Comparison of ENCODE assay signal across 15 cellular contexts in genomic region chr6:84182001-84182400, GRCh38. TPM values are rescaled to one million over a fixed set of nuclear protein-coding genes. Genes with fewer than 3 reads are reported as not detected.
DNase-seq lines count a peak whose midpoint lies in the region; ATAC-seq and TF ChIP-seq lines count a peak whose summit lies in the region.
"Had no signal": no experiment of that assay in that cellular context is flagged by ENCODE, and none has a peak within 500 bp of the region (broad histone marks: within the 10 kb centered on the region; RNA-seq: fewer than 3 reads in every experiment).

No MANE protein-coding gene starts in this region.

- ATAC-seq in GM18511 (IDR thresholded peaks at IDR 0.05; ENCODE audit: unreplicated experiment), result no peak
- ATAC-seq: CD8-positive, alpha-beta T cell; GM23338; HCT116 had no signal

- no peaks in the 10 kb centered on the region for H3K79me2 ChIP-seq in smooth muscle cell (ENCODE audit: low read depth)

- no peaks in the 10 kb centered on the region for H4K20me1 ChIP-seq in smooth muscle cell (ENCODE audit: low read depth)

- H3K36me3 ChIP-seq in spleen (peaks cover 0 to 43% (median 9%) of the 10 kb centered on the region in 6 donors), smooth muscle cell (ENCODE audit: low read depth) (peaks cover 5% of the 10 kb centered on the region)

- H3K27ac ChIP-seq in spleen (no peak overlapping the region), smooth muscle cell (ENCODE audit: low read depth) (no peak overlapping the region)
- H3K27ac ChIP-seq: C4-2B had no signal

- no peaks in the 10 kb centered on the region for H3F3A ChIP-seq in smooth muscle cell (ENCODE audit: low read depth)

- no peak for TF ChIP-seq CTCF in spleen (IDR thresholded peaks at IDR 0.05 in 8 of 11, conservative IDR thresholded peaks at IDR 0.05 in 3 of 11)
- no peak for TF ChIP-seq CTCF in smooth muscle cell (IDR thresholded peaks at IDR 0.05; ENCODE audit: borderline replicate concordance, insufficient read depth, poor library complexity, severe bottlenecking)

- H3K4me1 ChIP-seq in spleen, result no peaks in the 10 kb centered on the region
- no peaks in the 10 kb centered on the region for H3K4me1 ChIP-seq in smooth muscle cell (ENCODE audit: low read depth)
- H3K4me1 ChIP-seq: Caco-2 had no signal

- no peaks in the 10 kb centered on the region for H3K9me3 ChIP-seq in spleen
- H3K9me3 ChIP-seq in smooth muscle cell (replicated peaks; ENCODE audit: low read depth), result no peaks in the 10 kb centered on the region
- H3K9me3 ChIP-seq: Caco-2 had no signal

- H3K4me2 ChIP-seq in smooth muscle cell, result no peak overlapping the region
- H3K4me2 ChIP-seq: GM23338 had no signal

- DNase-seq in dermis microvascular lymphatic vessel endothelial cell (ENCODE audit: low read depth in 2 of 2) (peak; percentile 15 to 67), glomerular endothelial cell (ENCODE audit: extremely low read depth, low read depth, low spot score) (peak; percentile 12), pulmonary artery endothelial cell (ENCODE audit: low read depth, low spot score) (peak; percentile 19), spleen (no peak), smooth muscle cell (lab: John Stamatoyannopoulos, UW; ENCODE audit: unreplicated experiment) (no peak)
- DNase-seq: Caco-2; CD4-positive, CD25-positive, alpha-beta regulatory T cell; CD8-positive, alpha-beta T cell; DMS153; DND-41; H9 had no signal

- intact Hi-C loops in spleen (cut with DNase I; ENCODE audit: low total_unique reads), result no loop called here

- TF ChIP-seq POLR2A in spleen (IDR thresholded peaks at IDR 0.05), result no peak

- H3K4me3 ChIP-seq in spleen, result no peak overlapping the region
- no peak overlapping the region for H3K4me3 ChIP-seq in smooth muscle cell
- H3K4me3 ChIP-seq: GM23338 had no signal

- H2AFZ ChIP-seq in smooth muscle cell (ENCODE audit: low read depth), result no peak overlapping the region
- H2AFZ ChIP-seq: GM23338 had no signal

- WGBS in spleen, 5 donors, result 70 to 91% (median 78%) methylated on average over 1 of the region's 1 CpG
- 100% methylated on average over 1 of the region's 1 CpG for WGBS in smooth muscle cell (ENCODE audit: low lambda C conversion rate)

- H3K9ac ChIP-seq in smooth muscle cell (ENCODE audit: low read depth), result no peak overlapping the region

- H3K27me3 ChIP-seq in spleen (replicated peaks in 1 of 7) (no peaks in the 10 kb centered on the region), smooth muscle cell (ENCODE audit: low read depth) (no peaks in the 10 kb centered on the region)

RNA-seq across cellular contexts. Expression of gene CEP162, which starts 45.4 kb away (rescaled TPM):
- total RNA-seq in dermis microvascular lymphatic vessel endothelial cell (2.9 and 3.6 TPM in 2 replicates), glomerular endothelial cell (4.9 and 5.7 TPM in 2 replicates), pulmonary artery endothelial cell (4.4 and 8.7 TPM in 2 replicates), spleen (10 to 100 TPM in 5 of 7 donors, 1 to 10 TPM in 2; 6.5 to 22.8 (median 13.2) TPM), smooth muscle cell (8.0 and 11.1 TPM in 2 replicates)
- polyA plus RNA-seq in spleen (1 to 10 TPM; 5.1 to 7.3 (median 5.8) TPM), smooth muscle cell (4.1 and 5.7 TPM in 2 replicates)

Comparison
In these comparisons a context has a peak if more than half of its experiments do, and no peak if none do; other contexts are left out.
1. DNase-seq: peak in dermis microvascular lymphatic vessel endothelial cell (2 of 2), glomerular endothelial cell (single experiment) and pulmonary artery endothelial cell (single experiment); none in spleen (single experiment) and smooth muscle cell (single experiment).